In the genomic region with DNA sequence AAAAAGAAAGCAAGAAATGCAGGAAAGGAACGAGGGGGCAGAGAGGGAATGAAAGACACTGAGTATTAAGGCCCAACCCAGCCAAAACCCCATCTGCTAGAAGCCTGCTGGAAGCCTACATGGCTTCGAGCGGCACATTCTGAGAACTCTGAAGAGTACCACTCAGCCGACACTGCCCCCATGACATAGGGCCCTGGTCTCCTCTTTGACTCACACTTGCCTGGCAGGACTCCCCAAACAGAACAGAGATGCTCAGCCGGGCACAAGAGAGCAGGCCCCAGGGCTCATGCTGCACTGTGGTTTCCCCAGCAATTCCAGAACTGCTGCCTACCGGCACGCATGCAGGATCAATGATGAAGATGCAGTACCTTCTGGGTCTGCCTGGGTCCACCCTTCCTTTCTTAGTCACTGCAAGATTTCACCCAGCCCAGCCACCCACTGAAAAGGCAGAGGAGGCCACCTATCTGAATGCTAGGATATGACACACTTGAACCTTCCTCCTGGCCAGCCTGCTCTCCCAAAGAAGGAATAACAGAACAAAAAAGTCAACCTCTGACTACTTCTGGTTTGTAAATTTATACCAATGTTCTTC, we compare ENCODE assay signal across 1 cellular context.
TF ChIP-seq lines count a peak whose summit lies in the region.

No MANE protein-coding gene starts in this region.

TF ChIP-seq in GM12878, 131 proteins besides CTCF, POLR2A, EP300 and RAD21:
- TF ChIP-seq CBX5 (IDR thresholded peaks at IDR 0.05; ENCODE audit: low read depth) (no peak), SRF (IDR thresholded peaks at IDR 0.05; ENCODE audit: low read depth in 2 of 2, low read length in 2 of 2) (no peak), MTA3 (IDR thresholded peaks at IDR 0.05; ENCODE audit: borderline replicate concordance, low read length) (no peak), LARP7 (IDR thresholded peaks at IDR 0.05) (no peak), TCF7 (IDR thresholded peaks at IDR 0.05; ENCODE audit: borderline replicate concordance) (no peak), ZNF274 (IDR thresholded peaks at IDR 0.05; ENCODE audit: insufficient read depth, insufficient read length) (no peak)
- TF ChIP-seq, protein P1, sequence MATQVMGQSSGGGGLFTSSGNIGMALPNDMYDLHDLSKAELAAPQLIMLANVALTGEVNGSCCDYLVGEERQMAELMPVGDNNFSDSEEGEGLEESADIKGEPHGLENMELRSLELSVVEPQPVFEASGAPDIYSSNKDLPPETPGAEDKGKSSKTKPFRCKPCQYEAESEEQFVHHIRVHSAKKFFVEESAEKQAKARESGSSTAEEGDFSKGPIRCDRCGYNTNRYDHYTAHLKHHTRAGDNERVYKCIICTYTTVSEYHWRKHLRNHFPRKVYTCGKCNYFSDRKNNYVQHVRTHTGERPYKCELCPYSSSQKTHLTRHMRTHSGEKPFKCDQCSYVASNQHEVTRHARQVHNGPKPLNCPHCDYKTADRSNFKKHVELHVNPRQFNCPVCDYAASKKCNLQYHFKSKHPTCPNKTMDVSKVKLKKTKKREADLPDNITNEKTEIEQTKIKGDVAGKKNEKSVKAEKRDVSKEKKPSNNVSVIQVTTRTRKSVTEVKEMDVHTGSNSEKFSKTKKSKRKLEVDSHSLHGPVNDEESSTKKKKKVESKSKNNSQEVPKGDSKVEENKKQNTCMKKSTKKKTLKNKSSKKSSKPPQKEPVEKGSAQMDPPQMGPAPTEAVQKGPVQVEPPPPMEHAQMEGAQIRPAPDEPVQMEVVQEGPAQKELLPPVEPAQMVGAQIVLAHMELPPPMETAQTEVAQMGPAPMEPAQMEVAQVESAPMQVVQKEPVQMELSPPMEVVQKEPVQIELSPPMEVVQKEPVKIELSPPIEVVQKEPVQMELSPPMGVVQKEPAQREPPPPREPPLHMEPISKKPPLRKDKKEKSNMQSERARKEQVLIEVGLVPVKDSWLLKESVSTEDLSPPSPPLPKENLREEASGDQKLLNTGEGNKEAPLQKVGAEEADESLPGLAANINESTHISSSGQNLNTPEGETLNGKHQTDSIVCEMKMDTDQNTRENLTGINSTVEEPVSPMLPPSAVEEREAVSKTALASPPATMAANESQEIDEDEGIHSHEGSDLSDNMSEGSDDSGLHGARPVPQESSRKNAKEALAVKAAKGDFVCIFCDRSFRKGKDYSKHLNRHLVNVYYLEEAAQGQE (IDR thresholded peaks at IDR 0.05; ENCODE audit: low read depth, low read length) = no peak
- TF ChIP-seq, protein P2, sequence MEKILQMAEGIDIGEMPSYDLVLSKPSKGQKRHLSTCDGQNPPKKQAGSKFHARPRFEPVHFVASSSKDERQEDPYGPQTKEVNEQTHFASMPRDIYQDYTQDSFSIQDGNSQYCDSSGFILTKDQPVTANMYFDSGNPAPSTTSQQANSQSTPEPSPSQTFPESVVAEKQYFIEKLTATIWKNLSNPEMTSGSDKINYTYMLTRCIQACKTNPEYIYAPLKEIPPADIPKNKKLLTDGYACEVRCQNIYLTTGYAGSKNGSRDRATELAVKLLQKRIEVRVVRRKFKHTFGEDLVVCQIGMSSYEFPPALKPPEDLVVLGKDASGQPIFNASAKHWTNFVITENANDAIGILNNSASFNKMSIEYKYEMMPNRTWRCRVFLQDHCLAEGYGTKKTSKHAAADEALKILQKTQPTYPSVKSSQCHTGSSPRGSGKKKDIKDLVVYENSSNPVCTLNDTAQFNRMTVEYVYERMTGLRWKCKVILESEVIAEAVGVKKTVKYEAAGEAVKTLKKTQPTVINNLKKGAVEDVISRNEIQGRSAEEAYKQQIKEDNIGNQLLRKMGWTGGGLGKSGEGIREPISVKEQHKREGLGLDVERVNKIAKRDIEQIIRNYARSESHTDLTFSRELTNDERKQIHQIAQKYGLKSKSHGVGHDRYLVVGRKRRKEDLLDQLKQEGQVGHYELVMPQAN (conservative IDR thresholded peaks at IDR 0.05) = no peak
- TF ChIP-seq, protein P3, sequence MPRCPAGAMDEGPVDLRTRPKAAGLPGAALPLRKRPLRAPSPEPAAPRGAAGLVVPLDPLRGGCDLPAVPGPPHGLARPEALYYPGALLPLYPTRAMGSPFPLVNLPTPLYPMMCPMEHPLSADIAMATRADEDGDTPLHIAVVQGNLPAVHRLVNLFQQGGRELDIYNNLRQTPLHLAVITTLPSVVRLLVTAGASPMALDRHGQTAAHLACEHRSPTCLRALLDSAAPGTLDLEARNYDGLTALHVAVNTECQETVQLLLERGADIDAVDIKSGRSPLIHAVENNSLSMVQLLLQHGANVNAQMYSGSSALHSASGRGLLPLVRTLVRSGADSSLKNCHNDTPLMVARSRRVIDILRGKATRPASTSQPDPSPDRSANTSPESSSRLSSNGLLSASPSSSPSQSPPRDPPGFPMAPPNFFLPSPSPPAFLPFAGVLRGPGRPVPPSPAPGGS (IDR thresholded peaks at IDR 0.05; ENCODE audit: borderline replicate concordance, insufficient read depth, low read depth, low read length, poor library complexity, severe bottlenecking) = no peak
- TF ChIP-seq, protein P4, sequence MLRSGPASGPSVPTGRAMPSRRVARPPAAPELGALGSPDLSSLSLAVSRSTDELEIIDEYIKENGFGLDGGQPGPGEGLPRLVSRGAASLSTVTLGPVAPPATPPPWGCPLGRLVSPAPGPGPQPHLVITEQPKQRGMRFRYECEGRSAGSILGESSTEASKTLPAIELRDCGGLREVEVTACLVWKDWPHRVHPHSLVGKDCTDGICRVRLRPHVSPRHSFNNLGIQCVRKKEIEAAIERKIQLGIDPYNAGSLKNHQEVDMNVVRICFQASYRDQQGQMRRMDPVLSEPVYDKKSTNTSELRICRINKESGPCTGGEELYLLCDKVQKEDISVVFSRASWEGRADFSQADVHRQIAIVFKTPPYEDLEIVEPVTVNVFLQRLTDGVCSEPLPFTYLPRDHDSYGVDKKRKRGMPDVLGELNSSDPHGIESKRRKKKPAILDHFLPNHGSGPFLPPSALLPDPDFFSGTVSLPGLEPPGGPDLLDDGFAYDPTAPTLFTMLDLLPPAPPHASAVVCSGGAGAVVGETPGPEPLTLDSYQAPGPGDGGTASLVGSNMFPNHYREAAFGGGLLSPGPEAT (IDR thresholded peaks at IDR 0.05; ENCODE audit: low read depth) = no peak
